Comparison of ENCODE assay signal across 1 cellular context in the genomic region with DNA sequence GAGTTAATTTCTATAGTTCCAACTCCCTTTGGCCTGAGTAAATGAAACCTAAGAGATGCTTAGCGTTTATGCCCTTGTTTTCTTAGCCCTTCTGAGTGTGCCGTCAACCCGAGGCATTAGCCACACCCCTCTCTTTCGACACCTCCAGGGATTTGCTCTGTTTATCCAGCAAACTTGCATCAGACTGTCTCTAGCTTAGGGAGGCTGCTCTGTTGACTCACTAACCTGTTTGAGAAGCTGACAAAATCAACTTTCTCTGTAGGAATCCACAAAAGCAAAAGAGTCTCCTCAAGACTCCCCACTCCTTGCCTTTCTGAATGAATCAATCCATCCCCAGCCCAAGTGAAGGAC.
TF ChIP-seq lines count a peak whose summit lies in the region.

No MANE protein-coding gene starts in this region.

TF ChIP-seq in GM23338, 12 proteins besides CTCF, POLR2A, EP300 and RAD21 (continued from another document):
- TF ChIP-seq, protein P1, sequence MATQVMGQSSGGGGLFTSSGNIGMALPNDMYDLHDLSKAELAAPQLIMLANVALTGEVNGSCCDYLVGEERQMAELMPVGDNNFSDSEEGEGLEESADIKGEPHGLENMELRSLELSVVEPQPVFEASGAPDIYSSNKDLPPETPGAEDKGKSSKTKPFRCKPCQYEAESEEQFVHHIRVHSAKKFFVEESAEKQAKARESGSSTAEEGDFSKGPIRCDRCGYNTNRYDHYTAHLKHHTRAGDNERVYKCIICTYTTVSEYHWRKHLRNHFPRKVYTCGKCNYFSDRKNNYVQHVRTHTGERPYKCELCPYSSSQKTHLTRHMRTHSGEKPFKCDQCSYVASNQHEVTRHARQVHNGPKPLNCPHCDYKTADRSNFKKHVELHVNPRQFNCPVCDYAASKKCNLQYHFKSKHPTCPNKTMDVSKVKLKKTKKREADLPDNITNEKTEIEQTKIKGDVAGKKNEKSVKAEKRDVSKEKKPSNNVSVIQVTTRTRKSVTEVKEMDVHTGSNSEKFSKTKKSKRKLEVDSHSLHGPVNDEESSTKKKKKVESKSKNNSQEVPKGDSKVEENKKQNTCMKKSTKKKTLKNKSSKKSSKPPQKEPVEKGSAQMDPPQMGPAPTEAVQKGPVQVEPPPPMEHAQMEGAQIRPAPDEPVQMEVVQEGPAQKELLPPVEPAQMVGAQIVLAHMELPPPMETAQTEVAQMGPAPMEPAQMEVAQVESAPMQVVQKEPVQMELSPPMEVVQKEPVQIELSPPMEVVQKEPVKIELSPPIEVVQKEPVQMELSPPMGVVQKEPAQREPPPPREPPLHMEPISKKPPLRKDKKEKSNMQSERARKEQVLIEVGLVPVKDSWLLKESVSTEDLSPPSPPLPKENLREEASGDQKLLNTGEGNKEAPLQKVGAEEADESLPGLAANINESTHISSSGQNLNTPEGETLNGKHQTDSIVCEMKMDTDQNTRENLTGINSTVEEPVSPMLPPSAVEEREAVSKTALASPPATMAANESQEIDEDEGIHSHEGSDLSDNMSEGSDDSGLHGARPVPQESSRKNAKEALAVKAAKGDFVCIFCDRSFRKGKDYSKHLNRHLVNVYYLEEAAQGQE (IDR thresholded peaks at IDR 0.05; ENCODE audit: unreplicated experiment): no peak
- TF ChIP-seq ZNF114 (CRISPR knock-in tag; IDR thresholded peaks at IDR 0.05) (no peak), EZH2phosphoT487 (IDR thresholded peaks at IDR 0.05; ENCODE audit: unreplicated experiment) (no peak)
TF ChIP-seq in GM23338: peak in this region for 0.
